9 cellular contexts compared by ENCODE assay signal in genomic region chr20:59850018-59850641, GRCh38.
DNase-seq lines count a peak whose midpoint lies in the region; ATAC-seq and TF ChIP-seq lines count a peak whose summit lies in the region.
"Had no signal": no experiment of that assay in that cellular context is flagged by ENCODE, and none has a peak within 500 bp of the region (broad histone marks: within the 10 kb centered on the region; RNA-seq: fewer than 3 reads in every experiment).

No MANE protein-coding gene starts in this region.

- TF ChIP-seq CTCF in dorsolateral prefrontal cortex (IDR thresholded peaks at IDR 0.05 in 54 of 56, conservative IDR thresholded peaks at IDR 0.05 in 2 of 56; ENCODE audit: low read depth in 1 of 56, partially characterized antibody in 56 of 56) (peak; percentile 48 to 88 (median 74)), neutrophil (IDR thresholded peaks at IDR 0.05) (peak; percentile 19)

- H3K4me1 ChIP-seq in neutrophil (ENCODE audit: control insufficient read depth in 1 of 2, insufficient read depth in 1 of 2, low read depth in 1 of 2, low read length in 1 of 2) = no peaks in the 10 kb centered on the region
- H3K4me1 ChIP-seq: HAP-1 had no signal

- H3K27me3 ChIP-seq in dorsolateral prefrontal cortex = no peaks in the 10 kb centered on the region
- H3K27me3 ChIP-seq in neutrophil = no peaks in the 10 kb centered on the region

- H3K27ac ChIP-seq in dorsolateral prefrontal cortex (no peak overlapping the region), neutrophil (no peak overlapping the region)

- peak; percentile 42 for DNase-seq in Ammon's horn (ENCODE audit: low spot score)
- peak; percentile 30 for DNase-seq in HCEC 1CT
- DNase-seq in NCI-H748 treated with DMSO at 0.1 percent for 48 hours (lab: John Stamatoyannopoulos, UW) = peak; percentile 3
- no peak for DNase-seq in dorsolateral prefrontal cortex
- DNase-seq in UCSD-AML1 (lab: John Stamatoyannopoulos, UW; ENCODE audit: unreplicated experiment) = no peak

- H3K4me3 ChIP-seq in dorsolateral prefrontal cortex (no peak overlapping the region), neutrophil (ENCODE audit: low read depth in 1 of 2, low read length in 1 of 2) (no peak overlapping the region)
- H3K4me3 ChIP-seq: HAP-1 had no signal

- intact Hi-C loops in dorsolateral prefrontal cortex (cut with DNase I) = no loop called here

- no peaks in the 10 kb centered on the region for H3K9me3 ChIP-seq in neutrophil
- H3K9me3 ChIP-seq: HAP-1 had no signal

- no peaks in the 10 kb centered on the region for H3K36me3 ChIP-seq in neutrophil
- H3K36me3 ChIP-seq: HAP-1 had no signal

- no peak for ATAC-seq in HG03460 (IDR thresholded peaks at IDR 0.05; ENCODE audit: unreplicated experiment)
- ATAC-seq in GM18861 (IDR thresholded peaks at IDR 0.05; ENCODE audit: unreplicated experiment) = no peak

Comparison
In these comparisons a context has a peak if more than half of its experiments do, and no peak if none do; other contexts are left out.
1. DNase-seq: peak in Ammon's horn (single experiment), HCEC 1CT (single experiment) and NCI-H748 treated with DMSO at 0.1 percent for 48 hours (single experiment); none in dorsolateral prefrontal cortex (0 of 10) and UCSD-AML1 (single experiment).